3 cellular contexts compared by ENCODE assay signal in genomic region chr10:90896916-90897315, GRCh38. TPM values are rescaled to one million over a fixed set of nuclear protein-coding genes. Genes with fewer than 3 reads are reported as not detected.
"Had no signal": no experiment of that assay in that cellular context is flagged by ENCODE, and none has a peak within 500 bp of the region (broad histone marks: within the 10 kb centered on the region; RNA-seq: fewer than 3 reads in every experiment).

No MANE protein-coding gene starts in this region.

RNA-seq across cellular contexts. Expression of gene ANKRD1, which starts 24.0 kb away (rescaled TPM):
- total RNA-seq: foreskin keratinocyte, kidney had no signal

RNA-seq across cellular contexts. Expression of gene HTR7, which starts 39.1 kb away (rescaled TPM):
- total RNA-seq: dermis blood vessel endothelial cell had no signal
